ENCODE assay signal across 1 cellular context in genomic region chr14:105433161-105433605, GRCh38.
TF ChIP-seq lines count a peak whose summit lies in the region.

No MANE protein-coding gene starts in this region.

TF ChIP-seq in H1, 55 proteins besides CTCF, POLR2A, EP300 and RAD21:
- TF ChIP-seq RFX5 (IDR thresholded peaks at IDR 0.05; ENCODE audit: borderline replicate concordance, low read depth, low read length) (no peak), POLR2AphosphoS5 (IDR thresholded peaks at IDR 0.05; ENCODE audit: low read depth, low read length) (0 out of 2 replicates have a peak, but pooled peaks have one; percentile 14), TEAD4 (IDR thresholded peaks at IDR 0.05; ENCODE audit: low read depth, low read length) (peak; percentile 55; the same call in 1 of the 2 replicates), ASH2L (IDR thresholded peaks at IDR 0.05; ENCODE audit: low read length) (no peak), JUN (IDR thresholded peaks at IDR 0.05; ENCODE audit: low read depth, low read length) (no peak), KDM5A (IDR thresholded peaks at IDR 0.05; ENCODE audit: low read length) (no peak)
